Comparison of ENCODE assay signal across 20 cellular contexts in the genomic region with DNA sequence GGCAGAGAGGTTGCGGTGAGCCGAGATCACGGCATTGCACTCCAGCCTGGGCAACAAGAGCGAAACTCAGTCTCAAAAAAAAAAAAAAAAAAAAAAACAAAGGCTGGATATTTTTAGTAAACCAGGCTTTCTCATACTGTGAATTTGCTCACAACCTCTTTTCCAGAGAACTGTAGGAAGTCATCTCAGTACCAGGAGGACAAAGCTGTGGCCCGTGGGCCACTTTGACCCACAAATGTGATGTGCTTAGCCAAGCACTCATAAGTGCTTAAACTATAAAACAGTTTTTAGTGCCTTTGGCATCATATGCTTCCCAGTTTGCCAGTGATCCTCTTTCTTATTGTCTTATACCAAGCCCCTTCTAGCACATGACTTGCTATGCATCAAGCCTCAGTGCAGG. TPM values are rescaled to one million over a fixed set of nuclear protein-coding genes. Genes with fewer than 3 reads are reported as not detected.
DNase-seq lines count a peak whose midpoint lies in the region; ATAC-seq, FAIRE-seq and TF ChIP-seq lines count a peak whose summit lies in the region.
"Had no signal": no experiment of that assay in that cellular context is flagged by ENCODE, and none has a peak within 500 bp of the region (broad histone marks: within the 10 kb centered on the region; RNA-seq: fewer than 3 reads in every experiment).

No MANE protein-coding gene starts in this region.

- in situ Hi-C loops in GM12878 (cut with MboI), result no loop called here

- H3K9me3 ChIP-seq in GM12878 (replicated peaks; ENCODE audit: control insufficient read depth, insufficient read depth, low read length), result no peaks in the 10 kb centered on the region
- H3K9me3 ChIP-seq: BLaER1 treated with 17β-estradiol and CSF1 and Interleukin-3, amounts not matched to agents 10 nM and 100 nM had no signal

- H3K4me1 ChIP-seq in GM12878 (ENCODE audit: control insufficient read depth, insufficient read depth, low read length), result peaks cover 32% of the 10 kb centered on the region

- no peak for TF ChIP-seq CTCF in GM12878 (IDR thresholded peaks at IDR 0.05 in 2 of 3, conservative IDR thresholded peaks at IDR 0.05 in 1 of 3; ENCODE audit: control insufficient read depth in 2 of 3, extremely low read depth in 1 of 3, insufficient read depth in 1 of 3, low read depth in 3 of 3, low read length in 3 of 3)

- SMC1A ChIA-PET in GM12878 (lab: Charles Lee; ENCODE audit: uncharacterized antibody, unreplicated experiment), result interaction anchor here (1.0 to 1.3 kb wide), 2 partner anchors 14 to 36 kb away, joined by 3 to 6 read pairs; no protein-coding TSS in a partner anchor

- TF ChIP-seq POLR2A in GM12878 (IDR thresholded peaks at IDR 0.05; ENCODE audit: low read depth, low read length), result no peak

- no peak overlapping the region for H3K4me2 ChIP-seq in GM12878 (ENCODE audit: control insufficient read depth, insufficient read depth)
- H3K4me2 ChIP-seq: BLaER1 treated with 17β-estradiol and CSF1 and Interleukin-3, amounts not matched to agents 10 nM and 100 nM; KMS-11 had no signal

- 77% methylated on average over 5 of the region's 5 CpGs for WGBS in GM12878 (ENCODE audit: insufficient coverage, insufficient replicate concordance, low lambda C conversion rate, missing lambda C conversion rate)

- FAIRE-seq in GM12878 (lab: Jason Lieb, UNC), result no peak

- H3K36me3 ChIP-seq in GM12878 (ENCODE audit: control insufficient read depth in 2 of 2, insufficient read depth in 2 of 2, low read length in 1 of 2), result no peaks in the 10 kb centered on the region

- H3K27ac Mint-ChIP-seq in stimulated activated effector memory CD8-positive, alpha-beta T cell treated with anti-CD3 and anti-CD28 coated beads, Interleukin-12 subunit alpha, Interleukin-12 subunit beta, amount 100 ng/mL, for 72 hours, result no peak overlapping the region
- H3K27ac Mint-ChIP-seq: CD8-positive, alpha-beta memory T cell had no signal

- CTCF ChIA-PET in GM12878 (lab: Yijun Ruan, JAX), result interaction anchor here (1.3 to 2.3 kb wide), 2 partner anchors 10 to 90 kb away, joined by 4 to 5 read pairs; no protein-coding TSS in a partner anchor

- no peaks in the 10 kb centered on the region for H3K9me3 Mint-ChIP-seq in stimulated activated effector memory CD8-positive, alpha-beta T cell treated with anti-CD3 and anti-CD28 coated beads, Interleukin-12 subunit alpha, Interleukin-12 subunit beta, amount 100 ng/mL, for 72 hours
- H3K9me3 Mint-ChIP-seq: CD8-positive, alpha-beta memory T cell had no signal

- no TSS peak for BruUV-seq in GM12878 (replicated peaks; lab: Mats Ljungman, UMichigan)

- intact Hi-C loops in GM12878 (cut with micrococcal nuclease; ENCODE audit: unreplicated experiment), result no loop called here

- no peak for TF ChIP-seq RAD21 in GM12878 (IDR thresholded peaks at IDR 0.05; ENCODE audit: insufficient read depth, low read depth, low read length)

- peaks cover 32% of the 10 kb centered on the region for H3K4me1 Mint-ChIP-seq in stimulated activated effector memory CD8-positive, alpha-beta T cell treated with anti-CD3 and anti-CD28 coated beads, Interleukin-12 subunit alpha, Interleukin-12 subunit beta, amount 100 ng/mL, for 72 hours

- no peaks in the 10 kb centered on the region for H4K20me1 ChIP-seq in GM12878 (ENCODE audit: control insufficient read depth, insufficient read depth)
- H4K20me1 ChIP-seq: BLaER1 treated with 17β-estradiol and CSF1 and Interleukin-3, amounts not matched to agents 10 nM and 100 nM had no signal

- no peak overlapping the region for H3K4me3 Mint-ChIP-seq in stimulated activated effector memory CD8-positive, alpha-beta T cell treated with anti-CD3 and anti-CD28 coated beads, Interleukin-12 subunit alpha, Interleukin-12 subunit beta, amount 100 ng/mL, for 72 hours
- H3K4me3 Mint-ChIP-seq: CD8-positive, alpha-beta memory T cell had no signal

- peaks cover 5% of the 10 kb centered on the region for H3K36me3 Mint-ChIP-seq in stimulated activated effector memory CD8-positive, alpha-beta T cell treated with anti-CD3 and anti-CD28 coated beads, Interleukin-12 subunit alpha, Interleukin-12 subunit beta, amount 100 ng/mL, for 72 hours

- no peak for TF ChIP-seq EP300 in GM12878 (IDR thresholded peaks at IDR 0.05; ENCODE audit: borderline replicate concordance in 1 of 2, control insufficient read depth in 1 of 2, low read depth in 2 of 2, low read length in 2 of 2)

- DNase-seq in activated CD4-positive, alpha-beta T cell treated with anti-CD3 and anti-CD28 coated beads, Interleukin-2, amount 50 U/mL, for 48 hours, result peak; percentile 21 to 28
- DNase-seq in activated CD4-positive, alpha-beta T cell treated with anti-CD3 and anti-CD28 coated beads for 1 hour, result no peak
- DNase-seq in MV-4-11 (lab: John Stamatoyannopoulos, UW) (peak; percentile 9), GM12878 (ENCODE audit: low read depth, low spot score) (no peak), NCI-H524 treated with DMSO at 0.1 percent for 48 hours (lab: John Stamatoyannopoulos, UW) (no peak), GOT3 (lab: John Stamatoyannopoulos, UW) (no peak)
- no peak for DNase-seq in stimulated activated effector memory CD8-positive, alpha-beta T cell treated with anti-CD3 and anti-CD28 coated beads, Interleukin-12 subunit alpha, Interleukin-12 subunit beta, amount 100 ng/mL, for 72 hours (ENCODE audit: low spot score in 2 of 2)
- DNase-seq: CD8-positive, alpha-beta memory T cell; H7; NCI-H1417; NCI-H187; NCI-H2171; NCI-H446; OCI-M1; Right ventricle myocardium superior had no signal

- RAD21 ChIA-PET in GM12878 (lab: Charles Lee; ENCODE audit: unreplicated experiment), result no interaction called here

- no peak overlapping the region for H3K27ac ChIP-seq in GM12878 (ENCODE audit: control insufficient read depth, insufficient read depth)
- H3K27ac ChIP-seq: BLaER1 treated with 17β-estradiol and CSF1 and Interleukin-3, amounts not matched to agents 10 nM and 100 nM; HL-60; KMS-11 had no signal

- no peak overlapping the region for H3K9ac ChIP-seq in GM12878 (ENCODE audit: control insufficient read depth, insufficient read depth, low read length)
- H3K9ac ChIP-seq: BLaER1 treated with 17β-estradiol and CSF1 and Interleukin-3, amounts not matched to agents 10 nM and 100 nM; KMS-11 had no signal

- no peak overlapping the region for H3K4me3 ChIP-seq in GM12878
- H3K4me3 ChIP-seq: BLaER1 treated with 17β-estradiol and CSF1 and Interleukin-3, amounts not matched to agents 10 nM and 100 nM had no signal

- ATAC-seq in GM12878 (no peak), HG02571 (IDR thresholded peaks at IDR 0.05; ENCODE audit: unreplicated experiment) (no peak)
- ATAC-seq in stimulated activated effector memory CD8-positive, alpha-beta T cell treated with anti-CD3 and anti-CD28 coated beads, Interleukin-12 subunit alpha, Interleukin-12 subunit beta, amount 100 ng/mL, for 72 hours, result peak; percentile 83

- no peak overlapping the region for H2AFZ ChIP-seq in GM12878 (ENCODE audit: control insufficient read depth, low read depth, low read length)

- no peaks in the 10 kb centered on the region for H3K79me2 ChIP-seq in GM12878 (ENCODE audit: control insufficient read depth, insufficient read depth, low read length)

- no peaks in the 10 kb centered on the region for H3K27me3 ChIP-seq in GM12878 (replicated peaks in 1 of 2; ENCODE audit: control insufficient read depth in 2 of 2, insufficient read depth in 2 of 2, low read length in 1 of 2)
- H3K27me3 ChIP-seq: BLaER1 treated with 17β-estradiol and CSF1 and Interleukin-3, amounts not matched to agents 10 nM and 100 nM had no signal

- POLR2A ChIA-PET in GM12878 (lab: Charles Lee), result interaction anchor here (0.7 kb wide), 1 partner anchor 506 kb away, joined by 7 read pairs; no protein-coding TSS in a partner anchor

TF ChIP-seq in GM12878, 131 proteins besides CTCF, POLR2A, EP300 and RAD21 (continues in another document):
- 0 out of 2 replicates have a peak, but pooled peaks have one; percentile 20 for TF ChIP-seq NFIC (IDR thresholded peaks at IDR 0.05; ENCODE audit: low read depth, low read length)

RNA-seq across cellular contexts. Expression of gene RNF11, which starts 46.5 kb away (rescaled TPM):
- total RNA-seq in GM12878 (2013; cell fraction: nucleolus; rRNA removed), result 17.8 and 18.0 TPM in 2 replicates
- total RNA-seq in GM12878 (2014; rRNA removed) (36.6 and 42.0 TPM in 2 replicates), GM12878 (2014; rRNA removed; fragmentation: Illumina TruSeq; extraction: Trizol) (34.9 and 35.4 TPM in 2 replicates), GM12878 (2021) (29.8 and 32.1 TPM in 2 replicates)
- polyA plus RNA-seq in GM12878 (2011; ENCODE audit: low read depth), result 17.2 TPM
- polyA plus RNA-seq in GM12878 (2011; rRNA removed) (37.5 and 44.2 TPM in 2 replicates), GM12878 (2014; fragmentation: Illumina TruSeq; extraction: Trizol) (40.1 and 43.6 TPM in 2 replicates), GM12878 (2014; fragmentation: Nextera tagmentation; extraction: Ambion mirVana) (10 to 100 TPM in 1 of 2 experiments, 1 to 10 TPM in 1; 9.5 to 14.5 TPM), GM12878 (2014; rRNA removed) (34.9 and 35.2 TPM in 2 replicates), GM12878 (2016; fragmentation: Nextera tagmentation; extraction: Ambion mirVana) (10 to 100 TPM; 22.1 to 22.8 TPM)
- 16.2 and 25.1 TPM in 2 replicates for polyA plus RNA-seq in GM12878 (2011; cell fraction: cytosol; rRNA removed)
- 10.8 and 11.7 TPM in 2 replicates for polyA plus RNA-seq in GM12878 (2011; cell fraction: nucleus; rRNA removed)
- polyA plus RNA-seq in GM12878 (2012), result 24.6 and 27.9 TPM in 2 replicates
- polyA minus RNA-seq in GM12878 (2011; rRNA and poly(A)+ RNA removed), result 56.9 and 59.0 TPM in 2 replicates
- polyA minus RNA-seq in GM12878 (2011; cell fraction: cytosol; rRNA and poly(A)+ RNA removed), result 12.0 and 18.6 TPM in 2 replicates
- polyA minus RNA-seq in GM12878 (2011; cell fraction: nucleus; rRNA and poly(A)+ RNA removed), result 3.4 and 5.3 TPM in 2 replicates

RNA-seq across cellular contexts. Expression of gene TTC39A, which starts 47.8 kb away (rescaled TPM):
- total RNA-seq in GM12878 (2013; cell fraction: nucleolus; rRNA removed), result 2.0 and 2.7 TPM in 2 replicates
- 0.82 and 1.6 TPM in 2 replicates for total RNA-seq in GM12878 (2014; rRNA removed)
- 1.3 and 1.4 TPM in 2 replicates for total RNA-seq in GM12878 (2014; rRNA removed; fragmentation: Illumina TruSeq; extraction: Trizol)
- 1.5 and 3.5 TPM in 2 replicates for total RNA-seq in GM12878 (2021)
- 1.1 TPM for polyA plus RNA-seq in GM12878 (2011; ENCODE audit: low read depth)
- polyA plus RNA-seq in GM12878 (2011; rRNA removed), result 0.19 and 0.50 TPM in 2 replicates
- polyA plus RNA-seq in GM12878 (2011; cell fraction: cytosol; rRNA removed), result 0.10 and 0.15 TPM in 2 replicates
- polyA plus RNA-seq in GM12878 (2011; cell fraction: nucleus; rRNA removed), result 0.18 and 0.48 TPM in 2 replicates
- 0.22 and 1.00 TPM in 2 replicates for polyA plus RNA-seq in GM12878 (2012)
- polyA plus RNA-seq in GM12878 (2014; fragmentation: Illumina TruSeq; extraction: Trizol), result 1.2 and 1.5 TPM in 2 replicates
- polyA plus RNA-seq in GM12878 (2014; fragmentation: Nextera tagmentation; extraction: Ambion mirVana), result 1 to 10 TPM in 1 of 2 experiments, under 1 TPM in 1; 0.75 to 1.1 TPM
- polyA plus RNA-seq in GM12878 (2014; rRNA removed), result 1.5 and 3.0 TPM in 2 replicates
- polyA plus RNA-seq in GM12878 (2016; fragmentation: Nextera tagmentation; extraction: Ambion mirVana), result under 1 TPM; 0.18 to 0.94 TPM
- 0.10 and 0.15 TPM in 2 replicates for polyA minus RNA-seq in GM12878 (2011; rRNA and poly(A)+ RNA removed)
- polyA minus RNA-seq in GM12878 (2011; cell fraction: cytosol; rRNA and poly(A)+ RNA removed), result not detected in 2 replicates
- under 0.01 and 0.10 TPM in 2 replicates for polyA minus RNA-seq in GM12878 (2011; cell fraction: nucleus; rRNA and poly(A)+ RNA removed)
- total RNA-seq: HT1080 had no signal
- polyA plus RNA-seq: CD8-positive, alpha-beta memory T cell had no signal

Comparison
In these comparisons a context has a peak if more than half of its experiments do, and no peak if none do; other contexts are left out.
1. DNase-seq: peak in activated CD4-positive, alpha-beta T cell treated with anti-CD3 and anti-CD28 coated beads, Interleukin-2, amount 50 U/mL, for 48 hours (2 of 2) and MV-4-11 (single experiment); none in activated CD4-positive, alpha-beta T cell treated with anti-CD3 and anti-CD28 coated beads for 1 hour (single experiment), GM12878 (single experiment), stimulated activated effector memory CD8-positive, alpha-beta T cell treated with anti-CD3 and anti-CD28 coated beads, Interleukin-12 subunit alpha, Interleukin-12 subunit beta, amount 100 ng/mL, for 72 hours (0 of 2), NCI-H524 treated with DMSO at 0.1 percent for 48 hours (single experiment) and GOT3 (single experiment).